ENCODE assay signal across 10 cellular contexts in the genomic region with DNA sequence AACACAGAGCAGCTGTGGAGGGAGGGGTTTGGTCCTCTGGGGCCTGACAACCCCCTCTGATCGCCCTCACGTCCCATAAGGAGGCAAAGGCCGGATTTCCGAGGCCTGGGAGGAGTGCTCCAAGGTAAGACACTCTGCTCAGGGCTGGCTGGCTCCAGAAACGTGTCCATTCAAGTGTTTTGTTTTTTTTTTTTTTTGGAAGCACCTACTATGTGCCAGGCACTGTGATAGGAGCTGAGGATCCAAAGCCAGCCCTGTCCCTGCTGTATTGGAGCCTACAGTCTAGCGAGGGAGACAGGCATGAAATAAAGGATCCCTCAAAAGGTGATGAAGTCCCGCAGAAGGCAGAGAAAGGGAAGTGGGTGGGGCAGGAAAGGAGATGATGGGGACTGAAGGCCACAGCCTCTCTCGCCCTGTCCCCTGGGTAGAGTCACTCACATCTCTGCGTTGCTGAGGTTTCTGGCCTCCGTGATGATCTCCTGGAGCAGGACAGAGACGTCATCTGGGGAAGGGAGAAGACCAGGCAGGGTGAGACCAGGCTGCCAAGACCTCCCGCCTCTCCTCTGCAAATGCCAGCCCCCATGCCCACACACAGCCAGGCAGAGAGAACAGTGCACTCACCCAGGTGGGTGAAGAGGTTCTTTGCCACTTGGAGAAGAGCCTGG.
A peak's percentile ranks its signal among the peaks of the same experiment; 100 is the strongest.
DNase-seq lines count a peak whose midpoint lies in the region; ATAC-seq and TF ChIP-seq lines count a peak whose summit lies in the region.
"Had no signal": no experiment of that assay in that cellular context is flagged by ENCODE, and none has a peak within 500 bp of the region (broad histone marks: within the 10 kb centered on the region; RNA-seq: fewer than 3 reads in every experiment).

No MANE protein-coding gene starts in this region.

- no peaks in the 10 kb centered on the region for H3K9me3 Mint-ChIP-seq in T-helper 1 cell treated with Interleukin-12 subunit alpha and Interleukin-12 subunit beta and Interleukin-4 antibody, amounts not matched to agents 30 μg/mL and 1 μg/mL, for 36 hours
- H3K9me3 Mint-ChIP-seq in T-cell: no peaks in the 10 kb centered on the region
- H3K9me3 Mint-ChIP-seq in glutamatergic neuron (ENCODE audit: unreplicated experiment): peaks cover 1% of the 10 kb centered on the region

- H3K27me3 ChIP-seq in sigmoid colon: no peaks in the 10 kb centered on the region
- H3K27me3 ChIP-seq in PC-9 (ENCODE audit: insufficient read depth, low read depth): no peaks in the 10 kb centered on the region

- no peak overlapping the region for H2AFZ ChIP-seq in PC-9

- intact Hi-C loops in sigmoid colon (cut with DNase I) (loop anchor here (1.0 to 10.0 kb wide), 2 partner anchors 98 to 210 kb away; a partner anchor contains a TSS), PC-9 (cut with micrococcal nuclease; ENCODE audit: unreplicated experiment) (loop anchor here (1.0 to 10.0 kb wide), 6 partner anchors 58 to 752 kb away; a partner anchor contains a TSS)

- 27 to 36% methylated on average over 12 of the region's 12 CpGs for WGBS in sigmoid colon, 2 donors

- H3K36me3 Mint-ChIP-seq in T-helper 1 cell treated with Interleukin-12 subunit alpha and Interleukin-12 subunit beta and Interleukin-4 antibody, amounts not matched to agents 30 μg/mL and 1 μg/mL, for 36 hours (ENCODE audit: low read depth): no peaks in the 10 kb centered on the region
- peaks cover 10% of the 10 kb centered on the region for H3K36me3 Mint-ChIP-seq in T-cell
- H3K36me3 Mint-ChIP-seq in glutamatergic neuron (ENCODE audit: unreplicated experiment): peaks cover 4% of the 10 kb centered on the region

- H3K36me3 ChIP-seq in sigmoid colon: peaks cover 0 to 57% (median 33%) of the 10 kb centered on the region in 4 donors
- no peaks in the 10 kb centered on the region for H3K36me3 ChIP-seq in PC-9 (ENCODE audit: low read depth)

- no peaks in the 10 kb centered on the region for H3F3A ChIP-seq in PC-9 (ENCODE audit: insufficient read depth, low read depth)

- H3K27ac ChIP-seq in sigmoid colon: no peak overlapping the region
- no peak overlapping the region for H3K27ac ChIP-seq in PC-9
- H3K27ac ChIP-seq: A549, HL-60 had no signal

- POLR2A ChIA-PET in T-cell (lab: Charles Lee): no interaction called here
- POLR2A ChIA-PET in PC-9 (lab: Charles Lee; ENCODE audit: unreplicated experiment): no interaction called here

- H4K20me1 ChIP-seq in PC-9 (ENCODE audit: insufficient read depth): 0 out of 2 replicates have a peak, but pooled peaks cover 8% of the 10 kb centered on the region

- no peak for TF ChIP-seq EP300 in sigmoid colon (IDR thresholded peaks at IDR 0.05)

- no peak overlapping the region for H3K4me2 ChIP-seq in PC-9

- H3K9me3 ChIP-seq in sigmoid colon (no peaks in the 10 kb centered on the region), PC-9 (ENCODE audit: insufficient read depth, low read depth) (no peaks in the 10 kb centered on the region)
- H3K9me3 ChIP-seq: A549 had no signal

- no peaks in the 10 kb centered on the region for H3K79me2 ChIP-seq in PC-9 (ENCODE audit: low read depth)

- CTCF ChIA-PET in T-cell (lab: Charles Lee) (interaction anchor here in 1 of 2 donors (0.6 kb wide), 1 partner anchor 114 kb away, joined by 3 read pairs; no protein-coding TSS in a partner anchor), PC-9 (lab: Charles Lee) (interaction anchor here (1.5 kb wide), 1 partner anchor 114 kb away, joined by 4 read pairs; no protein-coding TSS in a partner anchor)

- peak overlapping the region; percentile 79 for H3K4me3 Mint-ChIP-seq in T-helper 1 cell treated with Interleukin-12 subunit alpha and Interleukin-12 subunit beta and Interleukin-4 antibody, amounts not matched to agents 30 μg/mL and 1 μg/mL, for 36 hours
- H3K4me3 Mint-ChIP-seq in T-cell (peak overlapping the region; percentile 80 to 91 (median 81)), glutamatergic neuron (ENCODE audit: unreplicated experiment) (peak overlapping the region; percentile 58)

- no peak overlapping the region for H3K27ac Mint-ChIP-seq in T-helper 1 cell treated with Interleukin-12 subunit alpha and Interleukin-12 subunit beta and Interleukin-4 antibody, amounts not matched to agents 30 μg/mL and 1 μg/mL, for 36 hours
- H3K27ac Mint-ChIP-seq in T-cell (peak overlapping the region; percentile 56 to 62), glutamatergic neuron (ENCODE audit: unreplicated experiment) (no peak overlapping the region)

- no TSS peak for BruUV-seq in PC-9 (replicated peaks; lab: Mats Ljungman, UMichigan)

- peak in 2 of 4 experiments; percentile 2 to 13 for ATAC-seq in T-cell (replicated peaks in 1 of 4)
- ATAC-seq in GM21390 (IDR thresholded peaks at IDR 0.05; ENCODE audit: unreplicated experiment): no peak

- H3K27me3 Mint-ChIP-seq in T-helper 1 cell treated with Interleukin-12 subunit alpha and Interleukin-12 subunit beta and Interleukin-4 antibody, amounts not matched to agents 30 μg/mL and 1 μg/mL, for 36 hours (ENCODE audit: low read depth): peaks cover 57% of the 10 kb centered on the region
- peaks cover 31 to 34% of the 10 kb centered on the region in 2 donors for H3K27me3 Mint-ChIP-seq in T-cell
- H3K27me3 Mint-ChIP-seq in glutamatergic neuron (ENCODE audit: unreplicated experiment): peaks cover 21% of the 10 kb centered on the region

- peaks cover 0 to 12% (median 3%) of the 10 kb centered on the region in 4 donors for H3K4me1 ChIP-seq in sigmoid colon
- H3K4me1 ChIP-seq in PC-9 (replicated peaks; ENCODE audit: insufficient read depth): no peaks in the 10 kb centered on the region

- TF ChIP-seq CTCF in glutamatergic neuron (IDR thresholded peaks at IDR 0.05; ENCODE audit: partially characterized antibody, unreplicated experiment) (no peak), sigmoid colon (IDR thresholded peaks at IDR 0.05) (no peak), PC-9 (conservative IDR thresholded peaks at IDR 0.05) (no peak)

- no peak overlapping the region for H3K4me3 ChIP-seq in sigmoid colon
- no peak overlapping the region for H3K4me3 ChIP-seq in PC-9
- H3K4me3 ChIP-seq: A549 had no signal

- TF ChIP-seq POLR2A in sigmoid colon (IDR thresholded peaks at IDR 0.05): no peak

- no peaks in the 10 kb centered on the region for H3K9me2 ChIP-seq in PC-9 (ENCODE audit: insufficient read depth)

- no peak for DNase-seq in T-helper 1 cell
- peak in 2 of 34 experiments; percentile 4 to 19 for DNase-seq in T-cell
- DNase-seq in glutamatergic neuron: no peak
- DNase-seq in sigmoid colon: peak; percentile 57
- DNase-seq in PC-9: no peak
- no peak for DNase-seq in SK-N-DZ (ENCODE audit: low spot score)

- peaks cover 21% of the 10 kb centered on the region for H3K4me1 Mint-ChIP-seq in T-helper 1 cell treated with Interleukin-12 subunit alpha and Interleukin-12 subunit beta and Interleukin-4 antibody, amounts not matched to agents 30 μg/mL and 1 μg/mL, for 36 hours (ENCODE audit: low read depth)
- H3K4me1 Mint-ChIP-seq in T-cell (peaks cover 23 to 30% (median 27%) of the 10 kb centered on the region in 3 donors), glutamatergic neuron (ENCODE audit: low read depth, unreplicated experiment) (peaks cover 3% of the 10 kb centered on the region)

Comparison
In these comparisons a context has a peak if more than half of its experiments do, and no peak if none do; other contexts are left out.
1. H3K27ac Mint-ChIP-seq: peak in T-cell (2 of 2); none in T-helper 1 cell treated with Interleukin-12 subunit alpha and Interleukin-12 subunit beta and Interleukin-4 antibody, amounts not matched to agents 30 μg/mL and 1 μg/mL, for 36 hours (single experiment) and glutamatergic neuron (single experiment).
2. Peak in every context shown above with its lines, with median percentiles within 50 percentile points of each other: H3K4me3 Mint-ChIP-seq.